In genomic region chrX:141815904-141816303, GRCh38 we compare ENCODE assay signal across 38 cellular contexts. TPM values are rescaled to one million over a fixed set of nuclear protein-coding genes. Genes with fewer than 3 reads are reported as not detected.
"Had no signal": no experiment of that assay in that cellular context is flagged by ENCODE, and none has a peak within 500 bp of the region (broad histone marks: within the 10 kb centered on the region; RNA-seq: fewer than 3 reads in every experiment).

No MANE protein-coding gene starts in this region.

- H3K4me1 ChIP-seq: ascending aorta had no signal

- H3K27me3 Mint-ChIP-seq: activated B cell treated with CpG ODN at 0.5 μM for 24 hours; activated CD4-positive, alpha-beta memory T cell treated with anti-CD3 and anti-CD28 coated beads for 36 hours; activated CD4-positive, alpha-beta T cell treated with anti-CD3 and anti-CD28 coated beads, Interleukin-2, amount 10 ng/mL, durations not matched to agents 24 days and 14 days; activated CD8-positive, alpha-beta T cell treated with anti-CD3 and anti-CD28 coated beads for 36 hours; activated naive CD4-positive, alpha-beta T cell treated with anti-CD3 and anti-CD28 coated beads, Interleukin-2, amount 10 ng/mL, durations not matched to agents 7 days and 5 days; activated naive CD4-positive, alpha-beta T cell treated with anti-CD3 and anti-CD28 coated beads, Interleukin-2, amount 50 U/mL, for 24 hours; activated naive CD8-positive, alpha-beta T cell; activated naive CD8-positive, alpha-beta T cell treated with anti-CD3 and anti-CD28 coated beads, Interleukin-2, amount 10 ng/mL, durations not matched to agents 7 days and 5 days; activated naive CD8-positive, alpha-beta T cell treated with anti-CD3 and anti-CD28 coated beads, Interleukin-2, amount 50 U/mL, for 24 hours; brain; central memory CD8-positive, alpha-beta T cell had no signal

- H3K4me3 ChIP-seq: ascending aorta, cardiac muscle cell had no signal

- FAIRE-seq: bronchial epithelial cell, TTC549 had no signal

- H3K9me3 ChIP-seq: ascending aorta had no signal

- H3K4me3 Mint-ChIP-seq: activated B cell treated with CpG ODN at 0.5 μM for 24 hours; activated CD4-positive, alpha-beta memory T cell treated with anti-CD3 and anti-CD28 coated beads for 36 hours; activated CD4-positive, alpha-beta T cell treated with anti-CD3 and anti-CD28 coated beads, Interleukin-2, amount 10 ng/mL, durations not matched to agents 24 days and 14 days; activated CD8-positive, alpha-beta T cell treated with anti-CD3 and anti-CD28 coated beads for 36 hours; activated naive CD4-positive, alpha-beta T cell treated with anti-CD3 and anti-CD28 coated beads, Interleukin-2, amount 10 ng/mL, durations not matched to agents 7 days and 5 days; activated naive CD4-positive, alpha-beta T cell treated with anti-CD3 and anti-CD28 coated beads, Interleukin-2, amount 50 U/mL, for 24 hours; activated naive CD8-positive, alpha-beta T cell; activated naive CD8-positive, alpha-beta T cell treated with anti-CD3 and anti-CD28 coated beads, Interleukin-2, amount 10 ng/mL, durations not matched to agents 7 days and 5 days; activated naive CD8-positive, alpha-beta T cell treated with anti-CD3 and anti-CD28 coated beads, Interleukin-2, amount 50 U/mL, for 24 hours; brain; central memory CD8-positive, alpha-beta T cell; T-helper 1 cell treated with Interleukin-12 subunit alpha and Interleukin-12 subunit beta and Interleukin-4 antibody, amounts not matched to agents 30 μg/mL and 1 μg/mL, for 36 hours; T-helper 2 cell treated with Interferon-gamma antibody and Interleukin-4, amounts not matched to agents 5 μg/mL and 100 μg/mL, for 36 hours had no signal

- H3K4me1 Mint-ChIP-seq: activated B cell treated with CpG ODN at 0.5 μM for 24 hours; activated CD4-positive, alpha-beta T cell treated with anti-CD3 and anti-CD28 coated beads, Interleukin-2, amount 10 ng/mL, durations not matched to agents 24 days and 14 days; activated naive CD4-positive, alpha-beta T cell treated with anti-CD3 and anti-CD28 coated beads, Interleukin-2, amount 10 ng/mL, durations not matched to agents 7 days and 5 days; activated naive CD4-positive, alpha-beta T cell treated with anti-CD3 and anti-CD28 coated beads, Interleukin-2, amount 50 U/mL, for 24 hours; activated naive CD8-positive, alpha-beta T cell treated with anti-CD3 and anti-CD28 coated beads, Interleukin-2, amount 10 ng/mL, durations not matched to agents 7 days and 5 days; activated naive CD8-positive, alpha-beta T cell treated with anti-CD3 and anti-CD28 coated beads, Interleukin-2, amount 50 U/mL, for 24 hours; brain; central memory CD8-positive, alpha-beta T cell had no signal

- ATAC-seq: activated CD8-positive, alpha-beta T cell treated with anti-CD3 and anti-CD28 coated beads for 36 hours; activated naive CD8-positive, alpha-beta T cell treated with anti-CD3 and anti-CD28 coated beads, Interleukin-2, amount 50 U/mL, for 24 hours had no signal

- H3K27me3 ChIP-seq: ascending aorta, cardiac muscle cell had no signal

- DNase-seq: activated B cell treated with CpG ODN at 0.5 μM for 24 hours; activated CD4-positive, alpha-beta memory T cell treated with anti-CD3 and anti-CD28 coated beads for 36 hours; activated CD4-positive, alpha-beta T cell treated with anti-CD3 and anti-CD28 coated beads for 4 hours; activated CD4-positive, alpha-beta T cell treated with anti-CD3 and anti-CD28 coated beads, Interleukin-2, amount 10 ng/mL, durations not matched to agents 24 days and 14 days; activated CD4-positive, alpha-beta T cell treated with anti-CD3 and anti-CD28 coated beads, Interleukin-2, amount 50 U/mL, for 1 hour; activated CD4-positive, alpha-beta T cell treated with anti-CD3 and anti-CD28 coated beads, Interleukin-2, amount 50 U/mL, for 4 hours; activated CD4-positive, CD25-positive, alpha-beta regulatory T cell treated with anti-CD3 and anti-CD28 coated beads, Interleukin-2, amount 50 U/mL, for 72 hours; activated CD8-positive, alpha-beta memory T cell treated with anti-CD3 and anti-CD28 coated beads, Interleukin-2, amount 50 U/mL, for 4 hours; activated CD8-positive, alpha-beta T cell treated with anti-CD3 and anti-CD28 coated beads for 36 hours; activated effector memory CD4-positive, alpha-beta T cell treated with Interleukin-2 at 50 U/mL for 16 hours; activated gamma-delta T cell; activated naive CD4-positive, alpha-beta T cell treated with anti-CD3 and anti-CD28 coated beads, Interleukin-2, amount 10 ng/mL, durations not matched to agents 7 days and 5 days; activated naive CD4-positive, alpha-beta T cell treated with Interleukin-2 at 50 U/mL for 16 hours; activated naive CD8-positive, alpha-beta T cell treated with anti-CD3 and anti-CD28 coated beads, Interleukin-2, amount 10 ng/mL, durations not matched to agents 7 days and 5 days; activated naive CD8-positive, alpha-beta T cell treated with anti-CD3 and anti-CD28 coated beads, Interleukin-2, amount 50 U/mL, for 24 hours; activated T-cell treated with anti-CD3 and anti-CD28 coated beads for 4 hours; activated T-cell treated with anti-CD3 and anti-CD28 coated beads, Interleukin-2, amount 50 U/mL, for 1 hour; activated T-cell treated with anti-CD3 and anti-CD28 coated beads, Interleukin-2, amount 50 U/mL, for 48 hours; anterior cingulate cortex; caudate nucleus; cerebellar nuclear complex; T-helper 1 cell; T-helper 2 cell; T-helper 9 cell had no signal

- H3K36me3 Mint-ChIP-seq: activated CD4-positive, alpha-beta memory T cell treated with anti-CD3 and anti-CD28 coated beads for 36 hours; activated naive CD4-positive, alpha-beta T cell treated with anti-CD3 and anti-CD28 coated beads, Interleukin-2, amount 10 ng/mL, durations not matched to agents 7 days and 5 days; activated naive CD4-positive, alpha-beta T cell treated with anti-CD3 and anti-CD28 coated beads, Interleukin-2, amount 50 U/mL, for 24 hours; activated naive CD8-positive, alpha-beta T cell; activated naive CD8-positive, alpha-beta T cell treated with anti-CD3 and anti-CD28 coated beads, Interleukin-2, amount 10 ng/mL, durations not matched to agents 7 days and 5 days; brain had no signal

- H3K27ac ChIP-seq: ascending aorta, cardiac muscle cell had no signal

- H3K9me3 Mint-ChIP-seq: activated B cell treated with CpG ODN at 0.5 μM for 24 hours; activated CD4-positive, alpha-beta T cell treated with anti-CD3 and anti-CD28 coated beads, Interleukin-2, amount 10 ng/mL, durations not matched to agents 24 days and 14 days; activated CD8-positive, alpha-beta T cell treated with anti-CD3 and anti-CD28 coated beads for 36 hours; activated naive CD4-positive, alpha-beta T cell treated with anti-CD3 and anti-CD28 coated beads, Interleukin-2, amount 50 U/mL, for 24 hours; activated naive CD8-positive, alpha-beta T cell treated with anti-CD3 and anti-CD28 coated beads, Interleukin-2, amount 10 ng/mL, durations not matched to agents 7 days and 5 days; activated naive CD8-positive, alpha-beta T cell treated with anti-CD3 and anti-CD28 coated beads, Interleukin-2, amount 50 U/mL, for 24 hours; brain; central memory CD8-positive, alpha-beta T cell had no signal

- H3K27ac Mint-ChIP-seq: activated B cell treated with CpG ODN at 0.5 μM for 24 hours; activated CD4-positive, alpha-beta memory T cell treated with anti-CD3 and anti-CD28 coated beads for 36 hours; activated CD4-positive, alpha-beta T cell treated with anti-CD3 and anti-CD28 coated beads, Interleukin-2, amount 10 ng/mL, durations not matched to agents 24 days and 14 days; activated CD8-positive, alpha-beta T cell treated with anti-CD3 and anti-CD28 coated beads for 36 hours; activated naive CD4-positive, alpha-beta T cell treated with anti-CD3 and anti-CD28 coated beads, Interleukin-2, amount 10 ng/mL, durations not matched to agents 7 days and 5 days; activated naive CD4-positive, alpha-beta T cell treated with anti-CD3 and anti-CD28 coated beads, Interleukin-2, amount 50 U/mL, for 24 hours; activated naive CD8-positive, alpha-beta T cell; activated naive CD8-positive, alpha-beta T cell treated with anti-CD3 and anti-CD28 coated beads, Interleukin-2, amount 10 ng/mL, durations not matched to agents 7 days and 5 days; activated naive CD8-positive, alpha-beta T cell treated with anti-CD3 and anti-CD28 coated beads, Interleukin-2, amount 50 U/mL, for 24 hours; activated T-helper 2 cell treated with anti-CD3 and anti-CD28 coated beads, Interferon-gamma antibody, Interleukin-2, Interleukin-4, amounts not matched to agents 10 μg/mL and 5 μg/mL and 100 μg/mL, durations not matched to agents 14 hours and 24 hours and 36 hours; brain; T-helper 1 cell treated with Interleukin-12 subunit alpha and Interleukin-12 subunit beta and Interleukin-4 antibody, amounts not matched to agents 30 μg/mL and 1 μg/mL, for 36 hours; T-helper 2 cell treated with Interferon-gamma antibody and Interleukin-4, amounts not matched to agents 5 μg/mL and 100 μg/mL, for 36 hours had no signal

- H3K36me3 ChIP-seq: ascending aorta, cardiac muscle cell had no signal

RNA-seq across cellular contexts. Expression of gene MAGEC3, which starts 22.2 kb away (rescaled TPM):
- total RNA-seq: activated B cell treated with CpG ODN at 0.5 μM for 24 hours; activated CD4-positive, alpha-beta memory T cell treated with anti-CD3 and anti-CD28 coated beads for 36 hours; activated CD4-positive, alpha-beta T cell treated with anti-CD3 and anti-CD28 coated beads, Interleukin-2, amount 10 ng/mL, durations not matched to agents 24 days and 14 days; activated CD8-positive, alpha-beta memory T cell treated with anti-CD3 and anti-CD28 coated beads for 36 hours; activated CD8-positive, alpha-beta T cell treated with anti-CD3 and anti-CD28 coated beads for 36 hours; activated naive CD8-positive, alpha-beta T cell treated with anti-CD3 and anti-CD28 coated beads, Interleukin-2, amount 10 ng/mL, durations not matched to agents 7 days and 5 days; activated T-helper 2 cell treated with anti-CD3 and anti-CD28 coated beads, Interferon-gamma antibody, Interleukin-2, Interleukin-4, amounts not matched to agents 10 μg/mL and 5 μg/mL and 100 μg/mL, durations not matched to agents 14 hours and 24 hours and 36 hours; ascending aorta; bronchial epithelial cell; cardiac muscle cell; chondrocyte had no signal
- polyA plus RNA-seq: adipose tissue, cardiac muscle cell had no signal
